8 cellular contexts compared by ENCODE assay signal in the genomic region with DNA sequence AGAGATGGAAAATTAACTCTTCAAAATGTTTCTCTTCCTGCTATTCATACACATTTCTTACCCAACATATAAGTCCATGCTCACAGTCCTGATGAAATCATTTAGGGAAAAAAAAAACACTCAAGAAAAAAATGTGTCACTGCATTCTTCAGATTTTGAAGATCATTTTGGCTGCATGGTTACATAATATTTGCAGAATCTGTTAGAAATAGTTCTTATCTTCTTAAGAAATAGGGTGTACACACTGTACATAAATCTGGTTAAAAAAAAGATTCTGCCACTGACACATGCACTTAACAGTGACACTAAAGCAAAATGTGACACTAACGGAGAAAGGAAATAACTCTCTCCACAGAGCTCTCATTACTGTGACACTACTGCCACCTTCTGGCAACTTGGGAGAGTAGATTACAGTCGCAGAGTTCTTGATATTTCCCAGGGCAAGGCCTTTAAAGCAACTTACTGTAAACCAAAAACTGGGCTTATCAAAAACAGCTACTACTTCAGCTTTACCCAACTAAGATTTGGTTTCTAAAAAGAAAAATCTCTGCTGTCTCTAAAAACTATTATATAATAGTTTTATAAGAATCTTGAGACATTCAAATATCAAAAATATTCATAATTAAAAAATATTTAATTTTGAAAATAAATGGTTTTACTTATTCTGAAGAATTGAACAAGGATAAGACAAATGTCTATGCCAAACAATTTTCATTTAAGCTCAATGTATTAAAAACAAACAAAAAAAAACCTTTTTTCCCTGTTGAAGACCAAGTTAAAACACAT.
DNase-seq lines count a peak whose midpoint lies in the region; ATAC-seq and TF ChIP-seq lines count a peak whose summit lies in the region.

No MANE protein-coding gene starts in this region.

- H3K4me3 ChIP-seq in CD8-positive, alpha-beta memory T cell (ENCODE audit: low read length): no peak overlapping the region
- H3K4me3 ChIP-seq in WERI-Rb-1 (ENCODE audit: low read depth, low read length): no peak overlapping the region
- H3K4me3 ChIP-seq in lung: no peak overlapping the region

- peaks cover 5% of the 10 kb centered on the region for H3K4me1 ChIP-seq in CD8-positive, alpha-beta memory T cell (ENCODE audit: insufficient read depth, low read length)
- H3K4me1 ChIP-seq in lung (ENCODE audit: control insufficient read depth in 2 of 2, insufficient read depth in 2 of 2, low read length in 2 of 2): peaks cover 0 to 2% of the 10 kb centered on the region in 2 donors

- peaks cover 3 to 47% (median 17%) of the 10 kb centered on the region in 3 donors for H3K36me3 Mint-ChIP-seq in CD8-positive, alpha-beta memory T cell

- H3K27ac Mint-ChIP-seq in CD8-positive, alpha-beta memory T cell: peak overlapping the region in 5 of 8 donors; percentile 3 to 88 (median 28)

- no peaks in the 10 kb centered on the region for H3K27me3 ChIP-seq in CD8-positive, alpha-beta memory T cell (ENCODE audit: insufficient read depth, low read length, poor library complexity, severe bottlenecking)
- H3K27me3 ChIP-seq in WERI-Rb-1 (ENCODE audit: insufficient read depth, low read depth, severe bottlenecking) (no peaks in the 10 kb centered on the region), lung (ENCODE audit: control insufficient read depth, insufficient read depth) (no peaks in the 10 kb centered on the region)

- POLR2A ChIA-PET in CD8-positive, alpha-beta memory T cell (lab: Charles Lee): no interaction called here

- no peaks in the 10 kb centered on the region for H3K9me3 ChIP-seq in CD8-positive, alpha-beta memory T cell (ENCODE audit: low read length)
- H3K9me3 ChIP-seq in WERI-Rb-1 (ENCODE audit: severe bottlenecking) (no peaks in the 10 kb centered on the region), lung (ENCODE audit: control insufficient read depth in 2 of 2, insufficient read depth in 1 of 2, low read length in 1 of 2) (peaks cover 0 to 2% of the 10 kb centered on the region in 2 donors)

- TF ChIP-seq CTCF in WERI-Rb-1 (IDR thresholded peaks at IDR 0.05; ENCODE audit: low read depth, low read length) (peak; percentile 62), lung (IDR thresholded peaks at IDR 0.05; ENCODE audit: control extremely low read depth, extremely low read depth) (peak; percentile 87)

- peak; percentile 30 to 76 (median 65) for DNase-seq in CD8-positive, alpha-beta memory T cell
- DNase-seq in GM19240 (ENCODE audit: insufficient read length, low spot score) (peak; percentile 60), NCI-H2227 treated with DMSO at 0.1 percent for 48 hours (lab: John Stamatoyannopoulos, UW) (peak; percentile 79), WERI-Rb-1 (peak; percentile 66), dedifferentiated amniotic fluid mesenchymal stem cell (ENCODE audit: extremely low spot score) (peak; percentile 87), lung (ENCODE audit: low spot score) (peak; percentile 68)
- DNase-seq in stimulated activated CD8-positive, alpha-beta memory T cell treated with anti-CD3 and anti-CD28 coated beads, Interleukin-7, amount 100 ng/mL, for 1 hour (ENCODE audit: low read depth in 2 of 2): peak; percentile 27 to 28

- ATAC-seq in HG03378 (IDR thresholded peaks at IDR 0.05; ENCODE audit: unreplicated experiment) (peak; percentile 93), lung (ENCODE audit: insufficient read depth, low FRiP score) (peak; percentile 85)

- H3K27me3 Mint-ChIP-seq in CD8-positive, alpha-beta memory T cell: no peaks in the 10 kb centered on the region

- no peak overlapping the region for H3K4me3 Mint-ChIP-seq in CD8-positive, alpha-beta memory T cell

- peaks cover 13 to 15% (median 14%) of the 10 kb centered on the region in 3 donors for H3K4me1 Mint-ChIP-seq in CD8-positive, alpha-beta memory T cell

- CTCF ChIA-PET in CD8-positive, alpha-beta memory T cell (lab: Charles Lee): interaction anchor here (0.6 to 2.8 kb wide), 26 partner anchors 8 to 1438 kb away, joined by 3 to 26 read pairs (median 3); a partner anchor contains a TSS

- WGBS in lung, 2 donors: 4% methylated on average over 2 of the region's 2 CpGs

- H3K36me3 ChIP-seq in CD8-positive, alpha-beta memory T cell (ENCODE audit: insufficient read depth, low read length): peaks cover 12% of the 10 kb centered on the region
- H3K36me3 ChIP-seq in WERI-Rb-1 (no peaks in the 10 kb centered on the region), lung (ENCODE audit: control insufficient read depth in 2 of 2, insufficient read depth in 2 of 2, low read length in 2 of 2) (peaks cover 10 to 13% of the 10 kb centered on the region in 2 donors)

- H3K27ac ChIP-seq in CD8-positive, alpha-beta memory T cell (ENCODE audit: low read depth, low read length): no peak overlapping the region
- H3K27ac ChIP-seq in WERI-Rb-1 (no peak overlapping the region), lung (ENCODE audit: low read depth in 1 of 2, low read length in 1 of 2) (no peak overlapping the region)

- H3K9me3 Mint-ChIP-seq in CD8-positive, alpha-beta memory T cell: no peaks in the 10 kb centered on the region

Comparison
In these comparisons a context has a peak if more than half of its experiments do, and no peak if none do; other contexts are left out.
1. DNase-seq: peak in every context shown above with its lines; median percentile 87 in dedifferentiated amniotic fluid mesenchymal stem cell; 79 in NCI-H2227 treated with DMSO at 0.1 percent for 48 hours; 68 in lung; 66 in WERI-Rb-1; 65 in CD8-positive, alpha-beta memory T cell; 60 in GM19240; 28 in stimulated activated CD8-positive, alpha-beta memory T cell treated with anti-CD3 and anti-CD28 coated beads, Interleukin-7, amount 100 ng/mL, for 1 hour.